In genomic region chr19:4122480-4122879, GRCh38 we compare ENCODE assay signal across 9 cellular contexts. TPM values are rescaled to one million over a fixed set of nuclear protein-coding genes. Genes with fewer than 3 reads are reported as not detected.
A peak's percentile ranks its signal among the peaks of the same experiment; 100 is the strongest.
DNase-seq lines count a peak whose midpoint lies in the region; ATAC-seq and TF ChIP-seq lines count a peak whose summit lies in the region.
"Had no signal": no experiment of that assay in that cellular context is flagged by ENCODE, and none has a peak within 500 bp of the region (broad histone marks: within the 10 kb centered on the region; RNA-seq: fewer than 3 reads in every experiment).

No MANE protein-coding gene starts in this region.

- H3K4me3 ChIP-seq in NT2/D1 (ENCODE audit: insufficient read length, low read depth) = peak overlapping the region; percentile 81
- peak overlapping the region; percentile 99 for H3K4me3 ChIP-seq in neural progenitor cell

- intact Hi-C loops in CD4-positive, alpha-beta T cell (cut with DNase I, micrococcal nuclease) = loop anchor here in 1 of 2 experiments (2.0 to 5.0 kb wide), 5 partner anchors 35 to 135 kb away; partner anchors contain the start of genes ANKRD24, EEF2, PIAS4 and SIRT6

- peak overlapping the region; percentile 97 for H3K4me2 ChIP-seq in neural progenitor cell

- peaks cover 45% of the 10 kb centered on the region for H4K20me1 ChIP-seq in neural progenitor cell (ENCODE audit: low read depth)

- H3K4me1 ChIP-seq in NT2/D1 (ENCODE audit: insufficient read depth, insufficient read length) = peaks cover 9% of the 10 kb centered on the region
- H3K4me1 ChIP-seq in neural progenitor cell = peaks cover 10% of the 10 kb centered on the region

- no peaks in the 10 kb centered on the region for H3K27me3 Mint-ChIP-seq in CD4-positive, alpha-beta T cell
- no peaks in the 10 kb centered on the region for H3K27me3 Mint-ChIP-seq in effector memory CD8-positive, alpha-beta T cell
- peaks cover 9% of the 10 kb centered on the region for H3K27me3 Mint-ChIP-seq in neural progenitor cell (ENCODE audit: insufficient read depth, low read depth)

- TF ChIP-seq CTCF in CD4-positive, alpha-beta T cell (IDR thresholded peaks at IDR 0.05) = no peak
- no peak for TF ChIP-seq CTCF in neural progenitor cell (IDR thresholded peaks at IDR 0.05)

- H3K36me3 ChIP-seq in NT2/D1 (ENCODE audit: insufficient read depth, insufficient read length, low read length) = peaks cover 33% of the 10 kb centered on the region
- no peaks in the 10 kb centered on the region for H3K36me3 ChIP-seq in neural progenitor cell

- H3K27me3 ChIP-seq in CD4-positive, alpha-beta T cell (ENCODE audit: control insufficient read depth, insufficient read depth, low read length) = no peaks in the 10 kb centered on the region
- H3K27me3 ChIP-seq in NT2/D1 (ENCODE audit: insufficient read depth, insufficient read length) (no peaks in the 10 kb centered on the region), neural progenitor cell (no peaks in the 10 kb centered on the region)

- H3K4me1 Mint-ChIP-seq in CD4-positive, alpha-beta T cell (ENCODE audit: low read depth) = peaks cover 30% of the 10 kb centered on the region
- peaks cover 21 to 24% of the 10 kb centered on the region in 2 donors for H3K4me1 Mint-ChIP-seq in effector memory CD8-positive, alpha-beta T cell (ENCODE audit: low read depth in 2 of 2)
- peaks cover 14% of the 10 kb centered on the region for H3K4me1 Mint-ChIP-seq in neural progenitor cell

- POLR2A ChIA-PET in CD4-positive, alpha-beta T cell (lab: Charles Lee) = no interaction called here

- no peaks in the 10 kb centered on the region for H3K9me3 ChIP-seq in CD4-positive, alpha-beta T cell (ENCODE audit: control insufficient read depth, low read length)
- H3K9me3 ChIP-seq in NT2/D1 (ENCODE audit: insufficient read depth, low read length) (no peaks in the 10 kb centered on the region), neural progenitor cell (ENCODE audit: low read depth) (no peaks in the 10 kb centered on the region)

- no peaks in the 10 kb centered on the region for H3K9me3 Mint-ChIP-seq in CD4-positive, alpha-beta T cell
- no peaks in the 10 kb centered on the region for H3K9me3 Mint-ChIP-seq in effector memory CD8-positive, alpha-beta T cell
- no peaks in the 10 kb centered on the region for H3K9me3 Mint-ChIP-seq in neural progenitor cell

- CTCF ChIA-PET in CD4-positive, alpha-beta T cell (lab: Charles Lee) = no interaction called here

- no peaks in the 10 kb centered on the region for H3F3A ChIP-seq in neural progenitor cell (ENCODE audit: low read depth)

- no peak for DNase-seq in CD4-positive, alpha-beta T cell
- no peak for DNase-seq in NT2/D1 (ENCODE audit: low read depth, low spot score)
- no peak for DNase-seq in effector memory CD8-positive, alpha-beta T cell
- no peak for DNase-seq in neural progenitor cell (ENCODE audit: low spot score)
- no peak for DNase-seq in KG1 (lab: John Stamatoyannopoulos, UW)

- peak overlapping the region; percentile 39 for H3K27ac ChIP-seq in CD4-positive, alpha-beta T cell (ENCODE audit: low read depth, low read length)
- H3K27ac ChIP-seq in neural progenitor cell = no peak overlapping the region

- peaks cover 57% of the 10 kb centered on the region for H3K79me2 ChIP-seq in neural progenitor cell (ENCODE audit: low read depth)

- no peak overlapping the region for H2AFZ ChIP-seq in neural progenitor cell (replicated peaks)

- peak overlapping the region; percentile 93 for H3K4me3 Mint-ChIP-seq in CD4-positive, alpha-beta T cell
- H3K4me3 Mint-ChIP-seq in effector memory CD8-positive, alpha-beta T cell = peak overlapping the region; percentile 84 to 93
- peak overlapping the region; percentile 95 for H3K4me3 Mint-ChIP-seq in neural progenitor cell

- peak overlapping the region; percentile 89 for H3K27ac Mint-ChIP-seq in CD4-positive, alpha-beta T cell
- H3K27ac Mint-ChIP-seq in effector memory CD8-positive, alpha-beta T cell = peak overlapping the region; percentile 94 to 98
- H3K27ac Mint-ChIP-seq in neural progenitor cell = peak overlapping the region; percentile 93

- peaks cover 15% of the 10 kb centered on the region for H3K36me3 Mint-ChIP-seq in CD4-positive, alpha-beta T cell (ENCODE audit: low read depth)
- H3K36me3 Mint-ChIP-seq in effector memory CD8-positive, alpha-beta T cell (ENCODE audit: insufficient read depth) = peaks cover 32% of the 10 kb centered on the region
- H3K36me3 Mint-ChIP-seq in neural progenitor cell = peaks cover 5% of the 10 kb centered on the region

- H3K9ac ChIP-seq in NT2/D1 (ENCODE audit: insufficient read length, low read depth) (peak overlapping the region; percentile 98), neural progenitor cell (peak overlapping the region; percentile 100)

- no peak for ATAC-seq in CD4-positive, alpha-beta T cell (ENCODE audit: poor library complexity)
- ATAC-seq in effector memory CD8-positive, alpha-beta T cell (replicated peaks) = no peak
- no peak for ATAC-seq in GM21367 (IDR thresholded peaks at IDR 0.05; ENCODE audit: unreplicated experiment)
- ATAC-seq in GM21447 (IDR thresholded peaks at IDR 0.05; ENCODE audit: unreplicated experiment) = no peak
- ATAC-seq in GM18517 (IDR thresholded peaks at IDR 0.05; ENCODE audit: unreplicated experiment) = no peak

RNA-seq across cellular contexts. Expression of gene MAP2K2, which starts 1.4 kb away (rescaled TPM):
- total RNA-seq in CD4-positive, alpha-beta T cell = 10 to 100 TPM; 72.7 to 77.6 TPM
- 69.7 and 176 TPM in 2 replicates for total RNA-seq in neural progenitor cell (ENCODE audit: low replicate concordance)

RNA-seq across cellular contexts. Expression of gene CREB3L3, which starts 31.0 kb away (rescaled TPM):
- total RNA-seq in CD4-positive, alpha-beta T cell = under 1 TPM in 1 of 2 experiments, not detected in 1; 0.08 TPM
- total RNA-seq in neural progenitor cell (ENCODE audit: low replicate concordance) = 0.06 TPM in 1 of 2 replicates, not detected in the other
- total RNA-seq: NCI-H460 had no signal

RNA-seq across cellular contexts. Expression of gene ZBTB7A, which starts 55.8 kb away (rescaled TPM):
- 10 to 100 TPM; 44.2 to 47.2 TPM for total RNA-seq in CD4-positive, alpha-beta T cell
- total RNA-seq in neural progenitor cell (ENCODE audit: low replicate concordance) = 4.0 and 10.0 TPM in 2 replicates

RNA-seq across cellular contexts. Expression of gene SIRT6, which starts 59.9 kb away (rescaled TPM):
- total RNA-seq in CD4-positive, alpha-beta T cell = 10 to 100 TPM; 11.2 to 14.2 TPM
- 20.1 and 27.6 TPM in 2 replicates for total RNA-seq in neural progenitor cell (ENCODE audit: low replicate concordance)
